Comparison of ENCODE assay signal across 20 cellular contexts in the genomic region with DNA sequence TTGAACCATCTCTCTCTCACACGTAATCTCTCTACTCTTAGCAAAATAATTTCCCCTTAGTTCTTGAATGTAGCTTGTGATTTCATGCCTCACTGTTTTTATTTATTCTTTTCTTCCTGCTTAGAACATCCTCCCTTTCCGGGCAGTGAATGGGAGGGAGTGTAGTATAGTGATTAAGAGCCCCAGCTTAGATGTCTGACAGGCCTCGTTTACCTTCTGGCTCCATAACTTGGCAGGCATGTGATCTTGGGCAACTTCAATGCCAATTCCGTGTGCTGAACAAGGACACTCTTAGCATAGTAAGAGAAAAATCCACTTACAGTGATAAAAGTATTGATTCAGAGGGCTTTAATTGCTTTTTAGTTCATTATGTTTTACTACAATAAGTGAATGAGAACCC.
DNase-seq lines count a peak whose midpoint lies in the region; ATAC-seq, FAIRE-seq and TF ChIP-seq lines count a peak whose summit lies in the region.
"Had no signal": no experiment of that assay in that cellular context is flagged by ENCODE, and none has a peak within 500 bp of the region (broad histone marks: within the 10 kb centered on the region; RNA-seq: fewer than 3 reads in every experiment).

No MANE protein-coding gene starts in this region.

- POLR2A ChIA-PET in RWPE1 (lab: Yijun Ruan, JAX; ENCODE audit: low non-redundant PET), result no interaction called here

- H3K36me3 ChIP-seq in body of pancreas (replicated peaks in 1 of 2; ENCODE audit: insufficient read depth in 1 of 2, low read depth in 2 of 2), result no peaks in the 10 kb centered on the region
- H3K36me3 ChIP-seq: BLaER1 had no signal

- H3K9me3 Mint-ChIP-seq in activated naive CD4-positive, alpha-beta T cell treated with anti-CD3 and anti-CD28 coated beads for 36 hours, result no peaks in the 10 kb centered on the region
- H3K9me3 Mint-ChIP-seq: HFFc6 had no signal

- no peak overlapping the region for H3K4me3 ChIP-seq in body of pancreas
- H3K4me3 ChIP-seq: BLaER1 had no signal

- no peaks in the 10 kb centered on the region for H3K9me3 ChIP-seq in body of pancreas
- H3K9me3 ChIP-seq: BLaER1 had no signal

- H3K27ac ChIP-seq in body of pancreas, result peak overlapping the region in 2 of 4 donors; percentile 34 to 45
- H3K27ac ChIP-seq in RWPE1, result no peak overlapping the region
- H3K27ac ChIP-seq: BLaER1 had no signal

- no peaks in the 10 kb centered on the region for H3K27me3 ChIP-seq in body of pancreas
- H3K27me3 ChIP-seq: BLaER1 had no signal

- WGBS in body of pancreas, 2 donors, result 27 to 30% methylated on average over 4 of the region's 4 CpGs

- no peaks in the 10 kb centered on the region for H3K27me3 Mint-ChIP-seq in activated naive CD4-positive, alpha-beta T cell treated with anti-CD3 and anti-CD28 coated beads for 36 hours (ENCODE audit: low read depth)

- no peaks in the 10 kb centered on the region for H3K36me3 Mint-ChIP-seq in activated naive CD4-positive, alpha-beta T cell treated with anti-CD3 and anti-CD28 coated beads for 36 hours (ENCODE audit: low read depth)
- H3K36me3 Mint-ChIP-seq: CD14-positive monocyte; CD4-positive, alpha-beta memory T cell had no signal

- CTCF ChIA-PET in activated naive CD4-positive, alpha-beta T cell treated with anti-CD3 and anti-CD28 coated beads for 36 hours (lab: Charles Lee), result no interaction called here
- CTCF ChIA-PET in RWPE1 (lab: Yijun Ruan, JAX), result no interaction called here

- intact Hi-C loops in body of pancreas (cut with DNase I), result no loop called here
- intact Hi-C loops in activated naive CD4-positive, alpha-beta T cell treated with anti-CD3 and anti-CD28 coated beads for 36 hours (cut with micrococcal nuclease), result no loop called here

- H3K4me1 Mint-ChIP-seq in activated naive CD4-positive, alpha-beta T cell treated with anti-CD3 and anti-CD28 coated beads for 36 hours (ENCODE audit: low read depth), result no peaks in the 10 kb centered on the region
- H3K4me1 Mint-ChIP-seq: CD14-positive monocyte; CD4-positive, alpha-beta memory T cell had no signal

- no peak overlapping the region for H3K4me3 Mint-ChIP-seq in activated naive CD4-positive, alpha-beta T cell treated with anti-CD3 and anti-CD28 coated beads for 36 hours
- H3K4me3 Mint-ChIP-seq: CD14-positive monocyte; CD4-positive, alpha-beta memory T cell; HFFc6 had no signal

- TF ChIP-seq POLR2A in body of pancreas (IDR thresholded peaks at IDR 0.05), result no peak

- ATAC-seq in body of pancreas, result peak; percentile 80

- peaks cover 13% of the 10 kb centered on the region for H3K4me1 ChIP-seq in body of pancreas
- H3K4me1 ChIP-seq: BLaER1 had no signal

- DNase-seq in NCI-H82 (lab: John Stamatoyannopoulos, UW), result peak; percentile 57
- DNase-seq in NCI-H82 treated with DMSO at 0.1 percent for 48 hours (lab: John Stamatoyannopoulos, UW; ENCODE audit: unreplicated experiment), result no peak
- DNase-seq in body of pancreas, result peak in 3 of 4 donors; percentile 35 to 47 (median 42)
- DNase-seq in left kidney (ENCODE audit: low read depth, low spot score), result peak; percentile 17
- no peak for DNase-seq in urothelium cell line (ENCODE audit: low spot score)
- no peak for DNase-seq in activated naive CD4-positive, alpha-beta T cell treated with anti-CD3 and anti-CD28 coated beads for 36 hours
- DNase-seq in RWPE1 (ENCODE audit: low spot score), result no peak
- DNase-seq: 8988T; CD4-positive, alpha-beta memory T cell; DMS153; DMS79; GDM1; GOT3; H7; HFFc6 had no signal

- no peak for TF ChIP-seq CTCF in body of pancreas (IDR thresholded peaks at IDR 0.05)
- TF ChIP-seq CTCF in RWPE1 (conservative IDR thresholded peaks at IDR 0.05; ENCODE audit: low read depth), result no peak

- FAIRE-seq in urothelium cell line (lab: Jason Lieb, UNC), result no peak
- FAIRE-seq: GM12892, GM18507, HTR-8/SVneo had no signal

- no peak overlapping the region for H3K27ac Mint-ChIP-seq in activated naive CD4-positive, alpha-beta T cell treated with anti-CD3 and anti-CD28 coated beads for 36 hours
- H3K27ac Mint-ChIP-seq: CD14-positive monocyte; CD4-positive, alpha-beta memory T cell; HFFc6 had no signal

Comparison
In these comparisons a context has a peak if more than half of its experiments do, and no peak if none do; other contexts are left out.
1. DNase-seq: peak in NCI-H82 (single experiment), body of pancreas (3 of 4) and left kidney (single experiment); none in NCI-H82 treated with DMSO at 0.1 percent for 48 hours (single experiment), urothelium cell line (single experiment), activated naive CD4-positive, alpha-beta T cell treated with anti-CD3 and anti-CD28 coated beads for 36 hours (single experiment) and RWPE1 (single experiment).